In genomic region chr13:32911506-32911905, GRCh38 we compare ENCODE assay signal across 8 cellular contexts.
DNase-seq lines count a peak whose midpoint lies in the region; ATAC-seq and TF ChIP-seq lines count a peak whose summit lies in the region.

No MANE protein-coding gene starts in this region.

- no peaks in the 10 kb centered on the region; the same call in 2 of the 3 replicates for H3K4me1 Mint-ChIP-seq in GM23338
- H3K4me1 Mint-ChIP-seq in stimulated activated naive CD8-positive, alpha-beta T cell treated with anti-CD3 and anti-CD28 coated beads, Interleukin-15, amount 100 ng/mL, for 72 hours, result peaks cover 38% of the 10 kb centered on the region

- no peaks in the 10 kb centered on the region for H3K36me3 Mint-ChIP-seq in GM23338 (ENCODE audit: low read depth)

- H3K79me2 ChIP-seq in GM23338 (replicated peaks; ENCODE audit: insufficient read depth), result no peaks in the 10 kb centered on the region

- H3K4me1 ChIP-seq in GM23338 (ENCODE audit: insufficient read depth), result no peaks in the 10 kb centered on the region
- H3K4me1 ChIP-seq in right cardiac atrium (ENCODE audit: control insufficient read depth, insufficient read depth, low read length), result no peaks in the 10 kb centered on the region
- H3K4me1 ChIP-seq in effector memory CD4-positive, alpha-beta T cell (ENCODE audit: control insufficient read depth, insufficient read depth, low read length, poor library complexity, severe bottlenecking), result no peaks in the 10 kb centered on the region

- H3K27me3 ChIP-seq in GM23338 (ENCODE audit: insufficient read depth), result no peaks in the 10 kb centered on the region
- no peaks in the 10 kb centered on the region for H3K27me3 ChIP-seq in right cardiac atrium (ENCODE audit: control insufficient read depth, insufficient read depth)
- no peaks in the 10 kb centered on the region for H3K27me3 ChIP-seq in effector memory CD4-positive, alpha-beta T cell (replicated peaks; ENCODE audit: control insufficient read depth, insufficient read depth, low read length, poor library complexity, severe bottlenecking)

- H3K36me3 ChIP-seq in GM23338 (ENCODE audit: insufficient read depth), result no peaks in the 10 kb centered on the region
- H3K36me3 ChIP-seq in effector memory CD4-positive, alpha-beta T cell (ENCODE audit: control insufficient read depth, insufficient read depth, low read length), result no peaks in the 10 kb centered on the region

- no peak overlapping the region for H3K27ac Mint-ChIP-seq in GM23338
- peak overlapping the region in 1 of 2 donors; percentile 90 for H3K27ac Mint-ChIP-seq in stimulated activated naive CD8-positive, alpha-beta T cell treated with anti-CD3 and anti-CD28 coated beads, Interleukin-15, amount 100 ng/mL, for 72 hours

- peak; percentile 4 for DNase-seq in NCI-H1105 treated with DMSO at 0.1 percent for 48 hours (lab: John Stamatoyannopoulos, UW)
- no peak for DNase-seq in NCI-H1105 (lab: John Stamatoyannopoulos, UW)
- DNase-seq in GM23338 (ENCODE audit: low spot score), result peak; percentile 64
- DNase-seq in NCI-H1930 (lab: John Stamatoyannopoulos, UW), result peak; percentile 44 to 45
- peak; percentile 7 to 16 for DNase-seq in activated CD4-positive, alpha-beta T cell treated with anti-CD3 and anti-CD28 coated beads, Interleukin-2, amount 50 U/mL, for 48 hours
- no peak for DNase-seq in right cardiac atrium
- DNase-seq in stimulated activated naive CD8-positive, alpha-beta T cell treated with anti-CD3 and anti-CD28 coated beads, Interleukin-15, amount 100 ng/mL, for 72 hours, result peak; percentile 38 to 53
- no peak for DNase-seq in effector memory CD4-positive, alpha-beta T cell

- ATAC-seq in GM23338 (peak; percentile 97), right cardiac atrium (peak; percentile 76 to 77)
- peak; percentile 98 for ATAC-seq in stimulated activated naive CD8-positive, alpha-beta T cell treated with anti-CD3 and anti-CD28 coated beads, Interleukin-15, amount 100 ng/mL, for 72 hours

- H3K4me3 Mint-ChIP-seq in GM23338, result no peak overlapping the region
- H3K4me3 Mint-ChIP-seq in stimulated activated naive CD8-positive, alpha-beta T cell treated with anti-CD3 and anti-CD28 coated beads, Interleukin-15, amount 100 ng/mL, for 72 hours, result no peak overlapping the region

- H3K27me3 Mint-ChIP-seq in GM23338 (ENCODE audit: insufficient read depth, low read depth, poor library complexity), result no peaks in the 10 kb centered on the region
- peaks cover 19% of the 10 kb centered on the region for H3K27me3 Mint-ChIP-seq in stimulated activated naive CD8-positive, alpha-beta T cell treated with anti-CD3 and anti-CD28 coated beads, Interleukin-15, amount 100 ng/mL, for 72 hours

- 87% methylated on average over 2 of the region's 2 CpGs for WGBS in right cardiac atrium

- H3K4me2 ChIP-seq in GM23338, result no peak overlapping the region

- H4K20me1 ChIP-seq in GM23338 (replicated peaks; ENCODE audit: insufficient read depth), result no peaks in the 10 kb centered on the region

- H3K4me3 ChIP-seq in GM23338, result no peak overlapping the region
- H3K4me3 ChIP-seq in right cardiac atrium (ENCODE audit: low read length), result no peak overlapping the region
- H3K4me3 ChIP-seq in effector memory CD4-positive, alpha-beta T cell (ENCODE audit: insufficient read depth, low read depth, low read length, poor library complexity, severe bottlenecking), result no peak overlapping the region

- H3K9me3 ChIP-seq in right cardiac atrium (ENCODE audit: control insufficient read depth, low read length), result no peaks in the 10 kb centered on the region
- H3K9me3 ChIP-seq in effector memory CD4-positive, alpha-beta T cell (ENCODE audit: control insufficient read depth, low read length), result no peaks in the 10 kb centered on the region

- intact Hi-C loops in right cardiac atrium (cut with DNase I), result loop anchor here in 1 of 4 donors (10.0 kb wide), 1 partner anchor 327 kb away; the partner anchor contains the start of gene PDS5B

- H2AFZ ChIP-seq in GM23338, result no peak overlapping the region

- peak; percentile 62 to 88 for TF ChIP-seq CTCF in GM23338 (conservative IDR thresholded peaks at IDR 0.05; ENCODE audit: low read depth in 2 of 2)

- H3K9me3 Mint-ChIP-seq in GM23338, result no peaks in the 10 kb centered on the region; the same call in 1 of the 3 replicates
- H3K9me3 Mint-ChIP-seq in stimulated activated naive CD8-positive, alpha-beta T cell treated with anti-CD3 and anti-CD28 coated beads, Interleukin-15, amount 100 ng/mL, for 72 hours, result peaks cover 9 to 15% of the 10 kb centered on the region in 2 donors

- H3K27ac ChIP-seq in GM23338 (ENCODE audit: low read depth) (no peak overlapping the region), right cardiac atrium (ENCODE audit: low read length) (no peak overlapping the region)
- H3K27ac ChIP-seq in effector memory CD4-positive, alpha-beta T cell (ENCODE audit: insufficient read depth, low read length, poor library complexity, severe bottlenecking), result no peak overlapping the region

- H3F3A ChIP-seq in GM23338 (replicated peaks; ENCODE audit: low read depth), result no peaks in the 10 kb centered on the region

- peaks cover 3% of the 10 kb centered on the region; the same call in 1 of the 2 replicates for H3K9me2 ChIP-seq in GM23338 (ENCODE audit: insufficient read depth)

TF ChIP-seq in GM23338, 12 proteins besides CTCF, POLR2A, EP300 and RAD21:
- no peak for TF ChIP-seq NANOG (IDR thresholded peaks at IDR 0.05; ENCODE audit: borderline replicate concordance)
- TF ChIP-seq EZH2phosphoT487 (IDR thresholded peaks at IDR 0.05; ENCODE audit: unreplicated experiment), result no peak
- no peak for TF ChIP-seq EZH2 (IDR thresholded peaks at IDR 0.05; ENCODE audit: low read depth, unreplicated experiment)

Comparison
In these comparisons a context has a peak if more than half of its experiments do, and no peak if none do; other contexts are left out.
1. DNase-seq: peak in NCI-H1105 treated with DMSO at 0.1 percent for 48 hours (single experiment), GM23338 (single experiment), NCI-H1930 (2 of 2), activated CD4-positive, alpha-beta T cell treated with anti-CD3 and anti-CD28 coated beads, Interleukin-2, amount 50 U/mL, for 48 hours (2 of 2) and stimulated activated naive CD8-positive, alpha-beta T cell treated with anti-CD3 and anti-CD28 coated beads, Interleukin-15, amount 100 ng/mL, for 72 hours (2 of 2); none in NCI-H1105 (single experiment), right cardiac atrium (0 of 3) and effector memory CD4-positive, alpha-beta T cell (0 of 3).
2. Peak in every context shown above with its lines, with median percentiles within 50 percentile points of each other: ATAC-seq.